Comparison of ENCODE assay signal across 1 cellular context in genomic region chr19:49879243-49879960, GRCh38.
A peak's percentile ranks its signal among the peaks of the same experiment; 100 is the strongest.
TF ChIP-seq lines count a peak whose summit lies in the region.

No MANE protein-coding gene starts in this region.

TF ChIP-seq in GM12878, 131 proteins besides CTCF, POLR2A, EP300 and RAD21:
- TF ChIP-seq RFX5 (IDR thresholded peaks at IDR 0.05; ENCODE audit: low read depth, low read length): no peak
- no peak for TF ChIP-seq CBFB (IDR thresholded peaks at IDR 0.05; ENCODE audit: low read depth)
- no peak for TF ChIP-seq ZNF24 (IDR thresholded peaks at IDR 0.05)
- no peak for TF ChIP-seq NFIC (IDR thresholded peaks at IDR 0.05; ENCODE audit: low read depth, low read length)
- TF ChIP-seq JUND (IDR thresholded peaks at IDR 0.05; ENCODE audit: low read depth, low read length): no peak
- no peak for TF ChIP-seq YBX1 (IDR thresholded peaks at IDR 0.05)
- TF ChIP-seq NRF1 (conservative IDR thresholded peaks at IDR 0.05; ENCODE audit: low read depth, low read length): no peak
- no peak for TF ChIP-seq ATF3 (IDR thresholded peaks at IDR 0.05; ENCODE audit: borderline replicate concordance, extremely low read depth, low read depth, low read length)
- no peak for TF ChIP-seq E4F1 (IDR thresholded peaks at IDR 0.05; ENCODE audit: borderline replicate concordance, partially characterized antibody)
- TF ChIP-seq PBX3 (IDR thresholded peaks at IDR 0.05; ENCODE audit: insufficient replicate concordance, low read depth, low read length): no peak
- no peak for TF ChIP-seq SMC3 (IDR thresholded peaks at IDR 0.05; ENCODE audit: borderline replicate concordance, low read length)
- no peak for TF ChIP-seq MYC (IDR thresholded peaks at IDR 0.05; ENCODE audit: insufficient read depth, insufficient read length, insufficient replicate concordance, low read length, severe bottlenecking)
- TF ChIP-seq KAT2A (conservative IDR thresholded peaks at IDR 0.05; ENCODE audit: control insufficient read depth, low read depth, low read length): no peak
- TF ChIP-seq SUPT20H (IDR thresholded peaks at IDR 0.05; ENCODE audit: borderline replicate concordance, control insufficient read depth, low read depth, low read length): no peak
- peak; percentile 76; the same call in 1 of the 2 replicates for TF ChIP-seq GABPA (IDR thresholded peaks at IDR 0.05; ENCODE audit: low read depth)
- TF ChIP-seq HCFC1 (IDR thresholded peaks at IDR 0.05; ENCODE audit: low read length): peak; percentile 29; the same call in 1 of the 2 replicates
- TF ChIP-seq CEBPZ (IDR thresholded peaks at IDR 0.05; ENCODE audit: low read depth, low read length): no peak
